12 cellular contexts compared by ENCODE assay signal in genomic region chr15:79943820-79944219, GRCh38. TPM values are rescaled to one million over a fixed set of nuclear protein-coding genes. Genes with fewer than 3 reads are reported as not detected.
A peak's percentile ranks its signal among the peaks of the same experiment; 100 is the strongest.
DNase-seq lines count a peak whose midpoint lies in the region; ATAC-seq and TF ChIP-seq lines count a peak whose summit lies in the region.
"Had no signal": no experiment of that assay in that cellular context is flagged by ENCODE, and none has a peak within 500 bp of the region (broad histone marks: within the 10 kb centered on the region; RNA-seq: fewer than 3 reads in every experiment).

No MANE protein-coding gene starts in this region.

- peak; percentile 75 for ATAC-seq in activated CD4-positive, alpha-beta T cell treated with anti-CD3 and anti-CD28 coated beads for 36 hours
- ATAC-seq in HG02571 (IDR thresholded peaks at IDR 0.05; ENCODE audit: unreplicated experiment) (peak; percentile 53), HG03565 (IDR thresholded peaks at IDR 0.05; ENCODE audit: unreplicated experiment) (peak; percentile 82)

- no peaks in the 10 kb centered on the region for H3K9me3 ChIP-seq in stomach
- H3K9me3 ChIP-seq: thoracic aorta had no signal

- TF ChIP-seq CTCF in progenitor cell of endocrine pancreas (IDR thresholded peaks at IDR 0.05; ENCODE audit: unreplicated experiment): no peak
- TF ChIP-seq CTCF in stomach (IDR thresholded peaks at IDR 0.05): no peak

- intact Hi-C loops in activated CD4-positive, alpha-beta T cell treated with anti-CD3 and anti-CD28 coated beads for 36 hours (cut with DNase I, micrococcal nuclease): loop anchor here (2.0 kb wide), 2 partner anchors 23 to 27 kb away; partner anchors contain the start of gene BCL2A1 (in 1 of the 2)
- intact Hi-C loops in activated CD4-positive, alpha-beta T cell treated with anti-CD3 and anti-CD28 coated beads, Interleukin-2, amount 10 ng/mL, durations not matched to agents 24 days and 14 days (cut with micrococcal nuclease): loop anchor here (2.0 kb wide), 1 partner anchor 23 kb away; no protein-coding TSS in a partner anchor
- intact Hi-C loops in stomach (cut with DNase I; ENCODE audit: low total_unique reads): no loop called here

- no peak for TF ChIP-seq EP300 in stomach (IDR thresholded peaks at IDR 0.05)

- peaks cover 17% of the 10 kb centered on the region for H3K4me1 Mint-ChIP-seq in activated CD4-positive, alpha-beta T cell treated with anti-CD3 and anti-CD28 coated beads for 36 hours
- H3K4me1 Mint-ChIP-seq in activated CD4-positive, alpha-beta T cell treated with anti-CD3 and anti-CD28 coated beads, Interleukin-2, amount 10 ng/mL, durations not matched to agents 24 days and 14 days: peaks cover 12% of the 10 kb centered on the region
- H3K4me1 Mint-ChIP-seq in progenitor cell of endocrine pancreas (ENCODE audit: low read depth): peaks cover 6% of the 10 kb centered on the region

- no peaks in the 10 kb centered on the region for H3K4me1 ChIP-seq in stomach

- no peak overlapping the region for H3K27ac Mint-ChIP-seq in activated CD4-positive, alpha-beta T cell treated with anti-CD3 and anti-CD28 coated beads for 36 hours
- H3K27ac Mint-ChIP-seq in activated CD4-positive, alpha-beta T cell treated with anti-CD3 and anti-CD28 coated beads, Interleukin-2, amount 10 ng/mL, durations not matched to agents 24 days and 14 days: no peak overlapping the region
- H3K27ac Mint-ChIP-seq in progenitor cell of endocrine pancreas: peak overlapping the region; percentile 63

- DNase-seq in activated CD4-positive, alpha-beta T cell treated with anti-CD3 and anti-CD28 coated beads for 36 hours: no peak
- DNase-seq in activated CD4-positive, alpha-beta T cell treated with anti-CD3 and anti-CD28 coated beads, Interleukin-2, amount 10 ng/mL, durations not matched to agents 24 days and 14 days: no peak
- DNase-seq in progenitor cell of endocrine pancreas (ENCODE audit: low spot score, unreplicated experiment): no peak
- no peak for DNase-seq in erythroblast (lab: John Stamatoyannopoulos, UW)
- no peak for DNase-seq in ecto neural progenitor cell (ENCODE audit: low spot score)
- DNase-seq in stomach: no peak
- DNase-seq: 8988T; activated CD4-positive, alpha-beta T cell treated with anti-CD3 and anti-CD28 coated beads, Interleukin-2, amount 50 U/mL, for 48 hours; NCI-H2081 had no signal

- no peaks in the 10 kb centered on the region for H3K36me3 ChIP-seq in stomach
- H3K36me3 ChIP-seq: thoracic aorta had no signal

- H3K27ac ChIP-seq in stomach: no peak overlapping the region
- H3K27ac ChIP-seq: thoracic aorta had no signal

- H3K4me3 ChIP-seq in stomach: no peak overlapping the region
- H3K4me3 ChIP-seq: thoracic aorta had no signal

- 41 to 48% (median 46%) methylated on average over 1 of the region's 1 CpG for WGBS in stomach, 5 donors

- TF ChIP-seq POLR2A in erythroblast (IDR thresholded peaks at IDR 0.05; ENCODE audit: low read length): no peak
- no peak for TF ChIP-seq POLR2A in stomach (IDR thresholded peaks at IDR 0.05)

- H3K36me3 Mint-ChIP-seq in activated CD4-positive, alpha-beta T cell treated with anti-CD3 and anti-CD28 coated beads for 36 hours (ENCODE audit: low read depth): peaks cover under 1% of the 10 kb centered on the region
- no peaks in the 10 kb centered on the region for H3K36me3 Mint-ChIP-seq in activated CD4-positive, alpha-beta T cell treated with anti-CD3 and anti-CD28 coated beads, Interleukin-2, amount 10 ng/mL, durations not matched to agents 24 days and 14 days (ENCODE audit: low read depth)
- H3K36me3 Mint-ChIP-seq in progenitor cell of endocrine pancreas (ENCODE audit: insufficient read depth): no peaks in the 10 kb centered on the region

- POLR2A ChIA-PET in activated CD4-positive, alpha-beta T cell treated with anti-CD3 and anti-CD28 coated beads for 36 hours (lab: Charles Lee): no interaction called here

- H3K9me3 Mint-ChIP-seq in activated CD4-positive, alpha-beta T cell treated with anti-CD3 and anti-CD28 coated beads for 36 hours (ENCODE audit: low read depth): no peaks in the 10 kb centered on the region
- H3K9me3 Mint-ChIP-seq in activated CD4-positive, alpha-beta T cell treated with anti-CD3 and anti-CD28 coated beads, Interleukin-2, amount 10 ng/mL, durations not matched to agents 24 days and 14 days: no peaks in the 10 kb centered on the region
- no peaks in the 10 kb centered on the region for H3K9me3 Mint-ChIP-seq in progenitor cell of endocrine pancreas (ENCODE audit: low read depth)

- H3K4me3 Mint-ChIP-seq in activated CD4-positive, alpha-beta T cell treated with anti-CD3 and anti-CD28 coated beads for 36 hours: no peak overlapping the region
- H3K4me3 Mint-ChIP-seq in activated CD4-positive, alpha-beta T cell treated with anti-CD3 and anti-CD28 coated beads, Interleukin-2, amount 10 ng/mL, durations not matched to agents 24 days and 14 days: no peak overlapping the region
- no peak overlapping the region for H3K4me3 Mint-ChIP-seq in progenitor cell of endocrine pancreas (ENCODE audit: low read depth)

- CTCF ChIA-PET in activated CD4-positive, alpha-beta T cell treated with anti-CD3 and anti-CD28 coated beads for 36 hours (lab: Charles Lee): no interaction called here

- peaks cover 2% of the 10 kb centered on the region for H3K27me3 Mint-ChIP-seq in activated CD4-positive, alpha-beta T cell treated with anti-CD3 and anti-CD28 coated beads for 36 hours
- H3K27me3 Mint-ChIP-seq in activated CD4-positive, alpha-beta T cell treated with anti-CD3 and anti-CD28 coated beads, Interleukin-2, amount 10 ng/mL, durations not matched to agents 24 days and 14 days: peaks cover 2% of the 10 kb centered on the region
- no peaks in the 10 kb centered on the region for H3K27me3 Mint-ChIP-seq in progenitor cell of endocrine pancreas

- H3K27me3 ChIP-seq in stomach: peaks cover 0 to 9% (median 0%) of the 10 kb centered on the region in 3 donors

RNA-seq across cellular contexts. Expression of gene BCL2A1, which starts 27.2 kb away (rescaled TPM):
- 100 to 1,000 TPM in 1 of 2 experiments, 10 to 100 TPM in 1; 82.2 to 103 TPM for total RNA-seq in activated CD4-positive, alpha-beta T cell treated with anti-CD3 and anti-CD28 coated beads for 36 hours
- total RNA-seq in activated CD4-positive, alpha-beta T cell treated with anti-CD3 and anti-CD28 coated beads, Interleukin-2, amount 10 ng/mL, durations not matched to agents 24 days and 14 days: 110 and 111 TPM in 2 replicates
- total RNA-seq in progenitor cell of endocrine pancreas (not detected in 2 replicates), stomach (10 to 100 TPM in 1 of 5 donors, 1 to 10 TPM in 1, under 1 TPM in 1, not detected in 2; 0.87 to 12.5 (median 2.8) TPM)
- 10 to 100 TPM in 1 of 3 donors, 1 to 10 TPM in 2; 3.8 to 29.4 (median 4.4) TPM for polyA plus RNA-seq in stomach

RNA-seq across cellular contexts. Expression of gene MTHFS, which starts 47.0 kb away (rescaled TPM):
- 10 to 100 TPM; 36.1 to 48.5 TPM for total RNA-seq in activated CD4-positive, alpha-beta T cell treated with anti-CD3 and anti-CD28 coated beads for 36 hours
- 34.5 and 35.3 TPM in 2 replicates for total RNA-seq in activated CD4-positive, alpha-beta T cell treated with anti-CD3 and anti-CD28 coated beads, Interleukin-2, amount 10 ng/mL, durations not matched to agents 24 days and 14 days
- total RNA-seq in progenitor cell of endocrine pancreas: 33.3 and 33.6 TPM in 2 replicates
- 10 to 100 TPM in 2 of 5 donors, 1 to 10 TPM in 1, not detected in 2; 5.7 to 31.0 (median 17.9) TPM for total RNA-seq in stomach
- polyA plus RNA-seq in stomach: 100 to 1,000 TPM in 1 of 3 donors, 10 to 100 TPM in 2; 65.1 to 101 (median 86.7) TPM
